Comparison of ENCODE assay signal across 1 cellular context in genomic region chr1:173996995-173997394, GRCh38.
TF ChIP-seq lines count a peak whose summit lies in the region.

No MANE protein-coding gene starts in this region.

TF ChIP-seq in IMR-90, 13 proteins besides CTCF, POLR2A, EP300 and RAD21 (continued from another document):
- TF ChIP-seq CEBPB (IDR thresholded peaks at IDR 0.05; ENCODE audit: low read depth, low read length) (no peak), NFE2L2 (IDR thresholded peaks at IDR 0.05; ENCODE audit: low read depth, low read length) (no peak), SMC3 (IDR thresholded peaks at IDR 0.05; ENCODE audit: low read depth, low read length) (no peak), ELK1 (IDR thresholded peaks at IDR 0.05; ENCODE audit: borderline replicate concordance, low read depth, low read length) (no peak), RFX5 (IDR thresholded peaks at IDR 0.05; ENCODE audit: low read depth, low read length) (no peak), USF2 (IDR thresholded peaks at IDR 0.05; ENCODE audit: low read depth, low read length) (no peak), MXI1 (IDR thresholded peaks at IDR 0.05; ENCODE audit: borderline replicate concordance, low read depth, low read length) (no peak), MAFK (IDR thresholded peaks at IDR 0.05; ENCODE audit: low read depth, low read length) (no peak), CHD1 (IDR thresholded peaks at IDR 0.05; ENCODE audit: low read depth, low read length) (no peak), FOS (IDR thresholded peaks at IDR 0.05; ENCODE audit: low read depth, low read length) (no peak)
TF ChIP-seq in IMR-90: peak in this region for 0.
